20 cellular contexts compared by ENCODE assay signal in the genomic region with DNA sequence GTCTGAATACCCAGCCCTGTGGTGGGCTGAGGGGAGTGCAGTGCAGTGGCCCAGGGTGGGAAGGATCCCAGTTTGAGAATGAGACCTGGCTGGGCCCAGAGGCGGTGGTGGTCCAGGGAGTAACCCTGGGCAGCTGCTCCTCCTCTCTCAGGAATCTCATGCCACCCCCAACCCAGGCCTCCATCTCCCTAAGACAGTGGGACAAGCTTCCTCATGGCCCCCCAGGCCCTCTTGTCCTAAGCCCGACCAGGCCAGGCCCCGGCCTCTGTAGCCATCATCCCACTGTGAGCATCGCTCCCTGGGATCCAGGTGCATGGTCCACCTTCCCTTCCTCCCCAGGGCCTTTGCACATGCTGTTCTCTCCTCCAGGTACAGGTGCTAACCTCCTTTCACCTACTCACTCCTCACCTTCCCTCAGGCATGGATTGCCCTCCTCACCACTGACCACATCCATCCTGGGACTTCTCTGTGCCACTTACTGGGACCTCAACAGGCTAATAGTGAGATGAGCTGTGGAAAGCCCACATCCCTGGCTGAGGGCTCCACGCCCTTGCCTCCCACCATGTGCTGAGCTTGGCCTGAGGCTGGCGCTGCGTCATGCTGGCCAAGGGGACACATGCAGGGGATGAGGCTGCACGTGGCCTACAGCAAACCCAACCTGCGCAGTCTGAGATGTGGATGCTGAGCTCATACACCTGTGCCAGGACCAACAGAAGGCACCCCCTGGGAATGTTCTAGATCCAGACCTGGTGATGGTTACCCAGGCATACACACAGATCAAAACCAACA. TPM values are rescaled to one million over a fixed set of nuclear protein-coding genes. Genes with fewer than 3 reads are reported as not detected.
DNase-seq lines count a peak whose midpoint lies in the region; FAIRE-seq and TF ChIP-seq lines count a peak whose summit lies in the region.
"Had no signal": no experiment of that assay in that cellular context is flagged by ENCODE, and none has a peak within 500 bp of the region (broad histone marks: within the 10 kb centered on the region; RNA-seq: fewer than 3 reads in every experiment).

No MANE protein-coding gene starts in this region.

- H3K4me1 ChIP-seq in stomach: peaks cover 0 to 7% (median 2%) of the 10 kb centered on the region in 4 donors
- H3K4me1 ChIP-seq: Caco-2, HAP-1 had no signal

- H3K9me3 ChIP-seq in stomach: no peaks in the 10 kb centered on the region
- H3K9me3 ChIP-seq: Caco-2, HAP-1 had no signal

- H3K4me3 ChIP-seq in stomach: no peak overlapping the region
- H3K4me3 ChIP-seq: HAP-1 had no signal

- H3K27ac ChIP-seq in stomach: no peak overlapping the region
- H3K27ac ChIP-seq: 22Rv1 had no signal

- no peaks in the 10 kb centered on the region for H3K4me1 Mint-ChIP-seq in activated CD4-positive, alpha-beta T cell treated with anti-CD3 and anti-CD28 coated beads, Interleukin-2, amount 10 ng/mL, durations not matched to agents 7 days and 5 days

- H3K9me3 Mint-ChIP-seq in activated CD4-positive, alpha-beta T cell treated with anti-CD3 and anti-CD28 coated beads, Interleukin-2, amount 10 ng/mL, durations not matched to agents 7 days and 5 days: no peaks in the 10 kb centered on the region
- H3K9me3 Mint-ChIP-seq: CD14-positive monocyte; CD8-positive, alpha-beta T cell; HFFc6 had no signal

- H3K4me3 Mint-ChIP-seq in activated CD4-positive, alpha-beta T cell treated with anti-CD3 and anti-CD28 coated beads, Interleukin-2, amount 10 ng/mL, durations not matched to agents 7 days and 5 days: no peak overlapping the region
- H3K4me3 Mint-ChIP-seq: CD14-positive monocyte; CD8-positive, alpha-beta T cell; HFFc6 had no signal

- peak overlapping the region; percentile 60 for H3K27ac Mint-ChIP-seq in activated CD4-positive, alpha-beta T cell treated with anti-CD3 and anti-CD28 coated beads, Interleukin-2, amount 10 ng/mL, durations not matched to agents 7 days and 5 days
- H3K27ac Mint-ChIP-seq: CD8-positive, alpha-beta T cell; HFFc6 had no signal

- CTCF ChIA-PET in activated CD4-positive, alpha-beta T cell treated with anti-CD3 and anti-CD28 coated beads, Interleukin-2, amount 10 ng/mL, durations not matched to agents 7 days and 5 days (lab: Charles Lee): no interaction called here

- peaks cover 0 to 24% (median 13%) of the 10 kb centered on the region in 4 donors for H3K36me3 ChIP-seq in stomach

- POLR2A ChIA-PET in activated CD4-positive, alpha-beta T cell treated with anti-CD3 and anti-CD28 coated beads, Interleukin-2, amount 10 ng/mL, durations not matched to agents 7 days and 5 days (lab: Charles Lee): no interaction called here

- no peak for DNase-seq in activated CD4-positive, alpha-beta T cell treated with anti-CD3 and anti-CD28 coated beads, Interleukin-2, amount 10 ng/mL, durations not matched to agents 7 days and 5 days
- no peak for DNase-seq in activated CD4-positive, alpha-beta T cell treated with anti-CD3 and anti-CD28 coated beads, Interleukin-2, amount 50 U/mL, for 1 hour
- no peak for DNase-seq in GM12891 (ENCODE audit: insufficient read length, low spot score)
- DNase-seq in islet precursor cell: peak; percentile 35
- DNase-seq in stomach: peak; percentile 22
- no peak for DNase-seq in COR-L47 (lab: John Stamatoyannopoulos, UW)
- no peak for DNase-seq in activated effector memory CD4-positive, alpha-beta T cell treated with Interleukin-2 at 50 U/mL for 16 hours
- DNase-seq in NCI-H510A treated with DMSO at 0.1 percent for 48 hours (lab: John Stamatoyannopoulos, UW): no peak
- DNase-seq: Caco-2; CD8-positive, alpha-beta T cell; DND-41; GDM1; HFFc6 had no signal

- no peak for TF ChIP-seq EP300 in stomach (IDR thresholded peaks at IDR 0.05)

- H3K27me3 ChIP-seq in stomach: no peaks in the 10 kb centered on the region

- 95 to 98% (median 96%) methylated on average over 8 to 9 of the region's 9 CpGs for WGBS in stomach, 5 donors

- H3K27me3 Mint-ChIP-seq in activated CD4-positive, alpha-beta T cell treated with anti-CD3 and anti-CD28 coated beads, Interleukin-2, amount 10 ng/mL, durations not matched to agents 7 days and 5 days: peaks cover 11% of the 10 kb centered on the region

- intact Hi-C loops in stomach (cut with DNase I; ENCODE audit: low total_unique reads): no loop called here

- peak; percentile 16 for FAIRE-seq in GM12891 (lab: Jason Lieb, UNC)
- FAIRE-seq: GM19239, H1, HTR-8/SVneo had no signal

- TF ChIP-seq POLR2A in GM12891 (IDR thresholded peaks at IDR 0.05; ENCODE audit: low read depth, low read length): no peak
- no peak for TF ChIP-seq POLR2A in stomach (IDR thresholded peaks at IDR 0.05)

- no peak for TF ChIP-seq CTCF in stomach (IDR thresholded peaks at IDR 0.05)

- no peaks in the 10 kb centered on the region for H3K36me3 Mint-ChIP-seq in activated CD4-positive, alpha-beta T cell treated with anti-CD3 and anti-CD28 coated beads, Interleukin-2, amount 10 ng/mL, durations not matched to agents 7 days and 5 days (ENCODE audit: low read depth)
- H3K36me3 Mint-ChIP-seq: CD8-positive, alpha-beta T cell had no signal

TF ChIP-seq in GM12891, 5 proteins besides CTCF, POLR2A, EP300 and RAD21:
- no peak for TF ChIP-seq POU2F2 (IDR thresholded peaks at IDR 0.05; ENCODE audit: low read depth, low read length)
- no peak for TF ChIP-seq TAF1 (IDR thresholded peaks at IDR 0.05; ENCODE audit: low read depth, low read length)
- TF ChIP-seq POLR2AphosphoS5 (IDR thresholded peaks at IDR 0.05; ENCODE audit: low read depth, low read length): no peak
- TF ChIP-seq SPI1 (IDR thresholded peaks at IDR 0.05; ENCODE audit: low read depth, low read length): no peak
- no peak for TF ChIP-seq PAX5 (IDR thresholded peaks at IDR 0.05; ENCODE audit: insufficient read depth, low read length, severe bottlenecking)

RNA-seq across cellular contexts. Expression of gene CHDH, which starts 9.9 kb away (rescaled TPM):
- under 1 TPM; 0.40 to 0.79 TPM for total RNA-seq in activated CD4-positive, alpha-beta T cell treated with anti-CD3 and anti-CD28 coated beads, Interleukin-2, amount 10 ng/mL, durations not matched to agents 7 days and 5 days
- polyA plus RNA-seq in GM12891 (2012; ENCODE audit: low read depth, missing spikeins): 7.3 TPM
- 100 to 1,000 TPM in 1 of 5 donors, 10 to 100 TPM in 2, 1 to 10 TPM in 2; 8.2 to 385 (median 13.4) TPM for total RNA-seq in stomach
- polyA plus RNA-seq in stomach: 1 to 10 TPM; 1.7 to 3.7 (median 3.4) TPM
- total RNA-seq: A673; CD8-positive, alpha-beta T cell; HFFc6 had no signal
- polyA plus RNA-seq: CD14-positive monocyte had no signal

RNA-seq across cellular contexts. Expression of gene IL17RB, which starts 10.1 kb away (rescaled TPM):
- total RNA-seq in activated CD4-positive, alpha-beta T cell treated with anti-CD3 and anti-CD28 coated beads, Interleukin-2, amount 10 ng/mL, durations not matched to agents 7 days and 5 days: 1 to 10 TPM; 2.9 to 3.7 TPM
- polyA plus RNA-seq in GM12891 (2012; ENCODE audit: low read depth, missing spikeins): 8.4 TPM
- total RNA-seq in stomach: 10 to 100 TPM in 1 of 5 donors, 1 to 10 TPM in 4; 2.5 to 34.2 (median 3.5) TPM
- 1 to 10 TPM in 2 of 3 donors, under 1 TPM in 1; 0.61 to 4.5 (median 3.1) TPM for polyA plus RNA-seq in stomach
- total RNA-seq: A673; CD8-positive, alpha-beta T cell; HFFc6 had no signal

RNA-seq across cellular contexts. Expression of gene ACTR8, which starts 45.7 kb away (rescaled TPM):
- total RNA-seq in activated CD4-positive, alpha-beta T cell treated with anti-CD3 and anti-CD28 coated beads, Interleukin-2, amount 10 ng/mL, durations not matched to agents 7 days and 5 days: 10 to 100 TPM; 35.2 to 39.9 TPM
- polyA plus RNA-seq in GM12891 (2012; ENCODE audit: low read depth, missing spikeins): 21.3 TPM
- 100 to 1,000 TPM in 1 of 5 donors, 10 to 100 TPM in 4; 12.5 to 171 (median 25.5) TPM for total RNA-seq in stomach
- 1 to 10 TPM; 6.7 to 9.6 (median 8.3) TPM for polyA plus RNA-seq in stomach

RNA-seq across cellular contexts. Expression of gene SELENOK, which starts 55.4 kb away (rescaled TPM):
- 10 to 100 TPM; 39.8 to 48.0 TPM for total RNA-seq in activated CD4-positive, alpha-beta T cell treated with anti-CD3 and anti-CD28 coated beads, Interleukin-2, amount 10 ng/mL, durations not matched to agents 7 days and 5 days
- 60.3 TPM for polyA plus RNA-seq in GM12891 (2012; ENCODE audit: low read depth, missing spikeins)
- total RNA-seq in stomach: 100 to 1,000 TPM in 1 of 5 donors, 10 to 100 TPM in 4; 19.4 to 143 (median 53.1) TPM
- 10 to 100 TPM; 83.1 to 92.9 (median 83.9) TPM for polyA plus RNA-seq in stomach

Comparison
In these comparisons a context has a peak if more than half of its experiments do, and no peak if none do; other contexts are left out.
1. DNase-seq: peak in islet precursor cell (single experiment) and stomach (single experiment); none in activated CD4-positive, alpha-beta T cell treated with anti-CD3 and anti-CD28 coated beads, Interleukin-2, amount 10 ng/mL, durations not matched to agents 7 days and 5 days (single experiment), activated CD4-positive, alpha-beta T cell treated with anti-CD3 and anti-CD28 coated beads, Interleukin-2, amount 50 U/mL, for 1 hour (single experiment), GM12891 (single experiment), COR-L47 (single experiment), activated effector memory CD4-positive, alpha-beta T cell treated with Interleukin-2 at 50 U/mL for 16 hours (single experiment) and NCI-H510A treated with DMSO at 0.1 percent for 48 hours (single experiment).
2. RNA of gene CHDH, which starts 9.9 kb away (total RNA-seq): 8.2 to 385 TPM in stomach; 0.40 to 0.79 TPM in activated CD4-positive, alpha-beta T cell treated with anti-CD3 and anti-CD28 coated beads, Interleukin-2, amount 10 ng/mL, durations not matched to agents 7 days and 5 days; every median in the first group is over 4 times any median in the second.